ENCODE assay signal across 20 cellular contexts in the genomic region with DNA sequence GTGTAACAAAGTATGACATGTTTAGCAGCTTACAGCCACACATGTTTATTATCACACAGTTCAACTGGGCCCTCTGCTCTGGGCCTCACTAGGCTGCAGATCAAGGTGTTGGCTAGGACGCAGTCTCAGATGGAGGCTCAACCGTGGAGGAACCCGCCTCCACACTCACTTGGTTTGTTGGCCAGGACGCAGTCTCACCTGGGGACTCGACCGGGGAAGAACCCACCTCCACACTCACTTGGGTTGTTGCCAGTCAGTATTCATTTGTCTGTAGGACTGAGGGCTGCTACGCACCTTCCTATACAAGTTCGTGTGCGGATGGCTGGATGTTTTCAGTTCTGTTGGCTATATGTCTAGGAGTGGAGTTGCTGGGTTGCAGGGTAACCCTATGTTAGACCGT.
"Had no signal": no experiment of that assay in that cellular context is flagged by ENCODE, and none has a peak within 500 bp of the region (broad histone marks: within the 10 kb centered on the region; RNA-seq: fewer than 3 reads in every experiment).

No MANE protein-coding gene starts in this region.

- H3K4me3 ChIP-seq: body of pancreas, esophagus muscularis mucosa, psoas muscle, spleen, testis, vagina had no signal

- H3K27ac ChIP-seq: body of pancreas, esophagus muscularis mucosa, psoas muscle, spleen, vagina had no signal

- H3K27ac Mint-ChIP-seq: activated B cell treated with CpG ODN at 0.5 μM for 24 hours; activated CD8-positive, alpha-beta T cell treated with anti-CD3 and anti-CD28 coated beads for 36 hours; activated naive CD8-positive, alpha-beta T cell; stimulated activated naive CD8-positive, alpha-beta T cell treated with anti-CD3 and anti-CD28 coated beads, Interleukin-15, Interleukin-2, amounts not matched to agents 100 ng/mL and 50 ng/mL, for 24 hours had no signal

- H3K4me3 Mint-ChIP-seq: activated B cell treated with CpG ODN at 0.5 μM for 24 hours; activated CD8-positive, alpha-beta T cell treated with anti-CD3 and anti-CD28 coated beads for 36 hours; activated naive CD8-positive, alpha-beta T cell; activated T-cell treated with anti-CD3 and anti-CD28 coated beads, Interleukin-2, amount 50 U/mL, for 4 hours; central memory CD8-positive, alpha-beta T cell; stimulated activated naive CD8-positive, alpha-beta T cell treated with anti-CD3 and anti-CD28 coated beads, Interleukin-15, Interleukin-2, amounts not matched to agents 100 ng/mL and 50 ng/mL, for 24 hours had no signal

- H3K36me3 ChIP-seq: esophagus muscularis mucosa, spleen, vagina had no signal

- DNase-seq: activated B cell treated with CpG ODN at 0.5 μM for 24 hours; activated CD4-positive, alpha-beta T cell treated with anti-CD3 and anti-CD28 coated beads for 48 hours; activated CD8-positive, alpha-beta T cell treated with anti-CD3 and anti-CD28 coated beads for 36 hours; activated effector memory CD4-positive, alpha-beta T cell treated with anti-CD3 and anti-CD28 coated beads, Interleukin-2, amount 50 U/mL, for 16 hours; activated T-cell treated with anti-CD3 and anti-CD28 coated beads, Interleukin-2, amount 50 U/mL, for 4 hours; amniotic stem cell; body of pancreas; cortex of kidney; effector CD4-positive, alpha-beta T cell; kidney glomerular epithelial cell; left ventricle myocardium superior; psoas muscle; spleen; T-helper 2 cell; testis had no signal

- H3K9me3 Mint-ChIP-seq: activated B cell treated with CpG ODN at 0.5 μM for 24 hours; central memory CD8-positive, alpha-beta T cell; stimulated activated naive CD8-positive, alpha-beta T cell treated with anti-CD3 and anti-CD28 coated beads, Interleukin-15, Interleukin-2, amounts not matched to agents 100 ng/mL and 50 ng/mL, for 24 hours had no signal

- H3K4me1 Mint-ChIP-seq: activated B cell treated with CpG ODN at 0.5 μM for 24 hours; central memory CD8-positive, alpha-beta T cell had no signal

- H3K27me3 Mint-ChIP-seq: activated CD8-positive, alpha-beta T cell treated with anti-CD3 and anti-CD28 coated beads for 36 hours; activated naive CD8-positive, alpha-beta T cell; central memory CD8-positive, alpha-beta T cell; stimulated activated naive CD8-positive, alpha-beta T cell treated with anti-CD3 and anti-CD28 coated beads, Interleukin-15, Interleukin-2, amounts not matched to agents 100 ng/mL and 50 ng/mL, for 24 hours had no signal

- H3K36me3 Mint-ChIP-seq: activated naive CD8-positive, alpha-beta T cell had no signal

- H3K27me3 ChIP-seq: body of pancreas, esophagus muscularis mucosa, spleen, testis, vagina had no signal
